ENCODE assay signal across 11 cellular contexts in the genomic region with DNA sequence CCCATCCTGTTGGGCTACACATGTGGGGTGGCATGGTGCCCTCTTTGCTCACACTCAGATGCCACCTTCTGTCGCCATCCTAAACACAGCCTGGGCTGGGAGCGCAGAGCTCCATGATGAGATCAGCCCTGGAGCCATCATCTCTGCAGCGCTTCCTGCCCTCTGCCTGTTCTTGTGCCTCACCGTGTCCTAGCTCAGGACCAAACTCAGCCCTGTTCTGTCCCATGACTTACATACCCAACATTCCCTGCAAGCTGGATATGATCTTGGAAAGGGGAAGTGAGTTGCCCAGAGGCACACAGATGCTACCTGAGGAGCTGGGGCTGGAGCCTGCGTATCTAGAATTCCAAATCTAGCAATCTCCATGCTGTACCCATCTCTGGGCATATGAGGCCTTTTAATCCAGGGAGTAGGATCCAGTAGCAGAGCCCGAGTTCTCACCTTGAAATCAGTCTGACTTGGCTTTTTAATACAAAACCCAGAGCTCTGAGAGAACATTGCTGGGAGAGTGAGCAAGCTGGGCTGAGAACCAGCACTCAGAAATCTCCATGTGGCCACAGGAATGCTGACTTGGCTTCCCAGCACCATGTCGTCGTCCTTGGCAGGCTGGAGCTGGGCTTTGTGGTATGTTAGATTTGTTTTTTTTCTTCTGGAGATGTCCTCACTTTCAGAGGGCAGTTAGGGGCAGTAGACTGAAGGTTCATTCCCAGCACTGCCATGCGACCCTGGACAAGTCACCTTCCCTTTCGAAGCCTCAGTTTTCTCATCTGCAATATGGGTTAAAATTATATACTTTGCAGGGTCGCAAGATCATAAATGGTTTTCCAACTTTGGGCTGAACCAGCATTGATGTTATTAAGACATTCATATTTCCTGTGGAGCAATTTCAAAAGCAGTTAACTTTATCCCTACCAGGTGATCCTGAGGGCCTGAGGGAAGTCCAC. TPM values are rescaled to one million over a fixed set of nuclear protein-coding genes. Genes with fewer than 3 reads are reported as not detected.
A peak's percentile ranks its signal among the peaks of the same experiment; 100 is the strongest.
DNase-seq lines count a peak whose midpoint lies in the region; ATAC-seq and TF ChIP-seq lines count a peak whose summit lies in the region.
"Had no signal": no experiment of that assay in that cellular context is flagged by ENCODE, and none has a peak within 500 bp of the region (broad histone marks: within the 10 kb centered on the region; RNA-seq: fewer than 3 reads in every experiment).

No MANE protein-coding gene starts in this region.

- no peak overlapping the region for H3K27ac Mint-ChIP-seq in WTC11
- H3K27ac Mint-ChIP-seq in nephron progenitor cell, result no peak overlapping the region
- H3K27ac Mint-ChIP-seq in CD8-positive, alpha-beta memory T cell, result peak overlapping the region in 1 of 8 donors; percentile 9
- H3K27ac Mint-ChIP-seq: activated CD4-positive, alpha-beta T cell treated with anti-CD3 and anti-CD28 coated beads, Interleukin-2, amount 10 ng/mL, durations not matched to agents 24 days and 14 days had no signal

- H3K9me3 Mint-ChIP-seq in WTC11, result no peaks in the 10 kb centered on the region
- H3K9me3 Mint-ChIP-seq in nephron progenitor cell, result no peaks in the 10 kb centered on the region
- no peaks in the 10 kb centered on the region for H3K9me3 Mint-ChIP-seq in CD8-positive, alpha-beta memory T cell
- H3K9me3 Mint-ChIP-seq: activated CD4-positive, alpha-beta T cell treated with anti-CD3 and anti-CD28 coated beads, Interleukin-2, amount 10 ng/mL, durations not matched to agents 24 days and 14 days had no signal

- no peaks in the 10 kb centered on the region for H3K36me3 ChIP-seq in CD8-positive, alpha-beta memory T cell (ENCODE audit: insufficient read depth, low read length)

- CTCF ChIA-PET in WTC11 (lab: Charles Lee), result interaction anchor here (0.6 to 6.0 kb wide), 18 partner anchors 10 to 267 kb away, joined by 3 to 62 read pairs (median 5); no protein-coding TSS in a partner anchor
- CTCF ChIA-PET in CD8-positive, alpha-beta memory T cell (lab: Charles Lee), result interaction anchor here (1.1 to 1.3 kb wide), 2 partner anchors 21 to 453 kb away, joined by 3 to 4 read pairs; no protein-coding TSS in a partner anchor

- no peak overlapping the region for H3K27ac ChIP-seq in CD8-positive, alpha-beta memory T cell (ENCODE audit: low read depth, low read length)

- no peaks in the 10 kb centered on the region for H3K9me3 ChIP-seq in CD8-positive, alpha-beta memory T cell (ENCODE audit: low read length)

- peaks cover 3% of the 10 kb centered on the region; the same call in 1 of the 2 replicates for H3K36me3 Mint-ChIP-seq in WTC11
- H3K36me3 Mint-ChIP-seq in nephron progenitor cell (ENCODE audit: low read depth), result no peaks in the 10 kb centered on the region
- H3K36me3 Mint-ChIP-seq in CD8-positive, alpha-beta memory T cell, result no peaks in the 10 kb centered on the region

- peaks cover 6% of the 10 kb centered on the region for H3K4me1 ChIP-seq in CD8-positive, alpha-beta memory T cell (ENCODE audit: insufficient read depth, low read length)

- peak; percentile 98 for DNase-seq in EH (ENCODE audit: low read depth)
- no peak for DNase-seq in WTC11 (ENCODE audit: low spot score)
- peak; percentile 62 for DNase-seq in left cardiac atrium
- DNase-seq in renal cortical epithelial cell (ENCODE audit: low read depth), result peak; percentile 95
- DNase-seq in nephron progenitor cell, result no peak
- DNase-seq in CD8-positive, alpha-beta memory T cell, result no peak
- DNase-seq: activated CD4-positive, alpha-beta T cell treated with anti-CD3 and anti-CD28 coated beads, Interleukin-2, amount 10 ng/mL, durations not matched to agents 24 days and 14 days; cerebellar nuclear complex had no signal

- no peak for ATAC-seq in WTC11
- ATAC-seq in left cardiac atrium, result peak; percentile 68 to 85
- no peak for ATAC-seq in activated CD4-positive, CD25-positive, alpha-beta regulatory T cell treated with anti-CD3 and anti-CD28 coated beads, Interleukin-2, amount 50 U/mL, for 24 hours
- ATAC-seq in HG03565 (IDR thresholded peaks at IDR 0.05; ENCODE audit: unreplicated experiment), result no peak

- POLR2A ChIA-PET in WTC11 (lab: Charles Lee), result no interaction called here
- POLR2A ChIA-PET in CD8-positive, alpha-beta memory T cell (lab: Charles Lee), result no interaction called here

- H3K27me3 ChIP-seq in CD8-positive, alpha-beta memory T cell (ENCODE audit: insufficient read depth, low read length, poor library complexity, severe bottlenecking), result peaks cover 19% of the 10 kb centered on the region

- intact Hi-C loops in left cardiac atrium (cut with DNase I), result loop anchor here (5.0 to 10.0 kb wide), 2 partner anchors 140 to 143 kb away; no protein-coding TSS in a partner anchor

- TF ChIP-seq CTCF in WTC11 (IDR thresholded peaks at IDR 0.05) (no peak), nephron progenitor cell (IDR thresholded peaks at IDR 0.05) (no peak)

- H3K27me3 Mint-ChIP-seq in WTC11 (ENCODE audit: low read depth) (peaks cover 18% of the 10 kb centered on the region), nephron progenitor cell (ENCODE audit: low read depth, poor library complexity) (peaks cover 27% of the 10 kb centered on the region)
- peaks cover 25 to 42% of the 10 kb centered on the region in 2 donors for H3K27me3 Mint-ChIP-seq in CD8-positive, alpha-beta memory T cell

- H3K4me1 Mint-ChIP-seq in WTC11, result peaks cover 48% of the 10 kb centered on the region
- H3K4me1 Mint-ChIP-seq in nephron progenitor cell, result peaks cover 44% of the 10 kb centered on the region
- H3K4me1 Mint-ChIP-seq in CD8-positive, alpha-beta memory T cell, result peaks cover 6 to 10% (median 7%) of the 10 kb centered on the region in 3 donors

- no peak overlapping the region for H3K4me3 ChIP-seq in CD8-positive, alpha-beta memory T cell (ENCODE audit: low read length)

- H3K4me3 Mint-ChIP-seq in WTC11 (no peak overlapping the region; the same call in 1 of the 2 replicates), nephron progenitor cell (no peak overlapping the region)
- no peak overlapping the region for H3K4me3 Mint-ChIP-seq in CD8-positive, alpha-beta memory T cell
- H3K4me3 Mint-ChIP-seq: activated CD4-positive, alpha-beta T cell treated with anti-CD3 and anti-CD28 coated beads, Interleukin-2, amount 10 ng/mL, durations not matched to agents 24 days and 14 days had no signal

TF ChIP-seq in WTC11, 78 proteins besides CTCF, POLR2A, EP300 and RAD21:
- 0 out of 2 replicates have a peak, but pooled peaks have one; percentile 28 for TF ChIP-seq TEAD1 (CRISPR knock-in tag; IDR thresholded peaks at IDR 0.05)
- TF ChIP-seq EMX1 (CRISPR knock-in tag; IDR thresholded peaks at IDR 0.05), result no peak
- no peak for TF ChIP-seq IRF1 (CRISPR knock-in tag; IDR thresholded peaks at IDR 0.05)

RNA-seq across cellular contexts. Expression of gene ALPL, which starts 2.6 kb away (rescaled TPM):
- 140 to 148 TPM (median 148 TPM) in 3 replicates for total RNA-seq in WTC11 (2021)
- 10 to 100 TPM; 14.7 to 38.5 TPM for total RNA-seq in left cardiac atrium
- total RNA-seq in renal cortical epithelial cell, result 0.35 and 11.1 TPM in 2 replicates
- total RNA-seq in CD8-positive, alpha-beta memory T cell, result not detected
- polyA plus RNA-seq in CD8-positive, alpha-beta memory T cell, result not detected
- total RNA-seq: activated CD4-positive, alpha-beta T cell treated with anti-CD3 and anti-CD28 coated beads, Interleukin-2, amount 10 ng/mL, durations not matched to agents 24 days and 14 days; lung microvascular endothelial cell had no signal

Comparison
In these comparisons a context has a peak if more than half of its experiments do, and no peak if none do; other contexts are left out.
1. DNase-seq: peak in EH (single experiment), left cardiac atrium (single experiment) and renal cortical epithelial cell (single experiment); none in WTC11 (single experiment), nephron progenitor cell (single experiment) and CD8-positive, alpha-beta memory T cell (0 of 5).
2. ATAC-seq: peak in left cardiac atrium (2 of 2); none in WTC11 (single experiment), activated CD4-positive, CD25-positive, alpha-beta regulatory T cell treated with anti-CD3 and anti-CD28 coated beads, Interleukin-2, amount 50 U/mL, for 24 hours (0 of 2) and HG03565 (single experiment).